ENCODE assay signal across 2 cellular contexts in genomic region chr15:71385026-71385425, GRCh38.
TF ChIP-seq lines count a peak whose summit lies in the region.

No MANE protein-coding gene starts in this region.

TF ChIP-seq in GM23338, 12 proteins besides CTCF, POLR2A, EP300 and RAD21:
- TF ChIP-seq ZNF114 (CRISPR knock-in tag; IDR thresholded peaks at IDR 0.05) (no peak), STAT1 (IDR thresholded peaks at IDR 0.05; ENCODE audit: unreplicated experiment) (no peak), EZH2phosphoT487 (IDR thresholded peaks at IDR 0.05; ENCODE audit: unreplicated experiment) (no peak), ZNF331 (CRISPR knock-in tag; IDR thresholded peaks at IDR 0.05; ENCODE audit: low read depth) (no peak), CREB1 (CRISPR knock-in tag; IDR thresholded peaks at IDR 0.05; ENCODE audit: low read depth) (no peak), ZNF462 (CRISPR knock-in tag; IDR thresholded peaks at IDR 0.05) (no peak), JUNB (IDR thresholded peaks at IDR 0.05; ENCODE audit: unreplicated experiment) (no peak), NANOG (IDR thresholded peaks at IDR 0.05; ENCODE audit: borderline replicate concordance) (no peak)
TF ChIP-seq in GM23338: peak in this region for 0.

TF ChIP-seq in H1, 55 proteins besides CTCF, POLR2A, EP300 and RAD21:
- TF ChIP-seq TBP (IDR thresholded peaks at IDR 0.05; ENCODE audit: low read depth, low read length) (no peak), POU5F1 (IDR thresholded peaks at IDR 0.05; ENCODE audit: low read depth, low read length) (no peak), TCF12 (IDR thresholded peaks at IDR 0.05; ENCODE audit: low read depth, low read length) (no peak), SUZ12 (IDR thresholded peaks at IDR 0.05; ENCODE audit: low read length) (no peak), KDM1A (IDR thresholded peaks at IDR 0.05; ENCODE audit: borderline replicate concordance, low read length) (no peak), ATF3 (IDR thresholded peaks at IDR 0.05; ENCODE audit: insufficient read depth, low read depth, low read length) (no peak), CREB1 (IDR thresholded peaks at IDR 0.05) (no peak), E2F6 (IDR thresholded peaks at IDR 0.05) (no peak), YY1 (IDR thresholded peaks at IDR 0.05; ENCODE audit: low read depth, low read length) (no peak), NRF1 (IDR thresholded peaks at IDR 0.05; ENCODE audit: low read depth, low read length) (no peak), SP1 (IDR thresholded peaks at IDR 0.05; ENCODE audit: low read depth, low read length) (no peak)
